1 cellular context compared by ENCODE assay signal in genomic region chr6:43509984-43510826, GRCh38.
TF ChIP-seq lines count a peak whose summit lies in the region.

LRRC73 (minus strand) TSS chr6:43510346; CDS start chr6:43509785, 561 bp downstream.

TF ChIP-seq in HEK293, 187 proteins besides CTCF, POLR2A, EP300 and RAD21 (continued from another document and continues in another):
- TF ChIP-seq ZNF544 (tag by site-specific recombination; IDR thresholded peaks at IDR 0.05) (no peak), ZNF37A (tag by site-specific recombination; IDR thresholded peaks at IDR 0.05) (no peak), ZNF660 (tag by site-specific recombination; IDR thresholded peaks at IDR 0.05) (peak; percentile 65; the same call in 1 of the 2 replicates), ZNF658 (tag by site-specific recombination; IDR thresholded peaks at IDR 0.05) (no peak), ZNF596 (tag by site-specific recombination; IDR thresholded peaks at IDR 0.05) (peak; percentile 69), ZNF837 (tag by site-specific recombination; IDR thresholded peaks at IDR 0.05) (no peak), ZNF561 (tag by site-specific recombination; IDR thresholded peaks at IDR 0.05; ENCODE audit: borderline replicate concordance) (peak; percentile 47; the same call in 1 of the 2 replicates), REST (tag by site-specific recombination; IDR thresholded peaks at IDR 0.05) (no peak), REPIN1 (tag by site-specific recombination; IDR thresholded peaks at IDR 0.05; ENCODE audit: low read depth) (no peak), ZNF335 (tag by site-specific recombination; conservative IDR thresholded peaks at IDR 0.05) (0 out of 2 replicates have a peak, but pooled peaks have one; percentile 8), SP2 (tag by site-specific recombination; IDR thresholded peaks at IDR 0.05) (peak; percentile 78), ZBTB1 (tag by site-specific recombination; IDR thresholded peaks at IDR 0.05) (no peak), KLF8 (tag by site-specific recombination; IDR thresholded peaks at IDR 0.05) (peak; percentile 47; the same call in 1 of the 2 replicates), YY1 (tag by site-specific recombination; IDR thresholded peaks at IDR 0.05) (no peak), GLIS1 (tag by site-specific recombination; IDR thresholded peaks at IDR 0.05) (no peak), ZNF16 (tag by site-specific recombination; IDR thresholded peaks at IDR 0.05; ENCODE audit: low read depth) (no peak), BCL6B (tag by site-specific recombination; IDR thresholded peaks at IDR 0.05) (no peak), ZNF311 (tag by site-specific recombination; IDR thresholded peaks at IDR 0.05; ENCODE audit: borderline replicate concordance) (no peak), ZNF266 (tag by site-specific recombination; IDR thresholded peaks at IDR 0.05; ENCODE audit: low read depth) (no peak), SCRT2 (tag by site-specific recombination; IDR thresholded peaks at IDR 0.05) (no peak), ZSCAN30 (tag by site-specific recombination; IDR thresholded peaks at IDR 0.05) (0 out of 2 replicates have a peak, but pooled peaks have one; percentile 53), ZNF626 (tag by site-specific recombination; IDR thresholded peaks at IDR 0.05) (no peak), FEZF1 (tag by site-specific recombination; IDR thresholded peaks at IDR 0.05) (no peak), ZNF350 (tag by site-specific recombination; IDR thresholded peaks at IDR 0.05) (no peak), ZNF664 (tag by site-specific recombination; IDR thresholded peaks at IDR 0.05) (no peak), ZNF785 (tag by site-specific recombination; IDR thresholded peaks at IDR 0.05) (no peak), ZNF239 (tag by site-specific recombination; IDR thresholded peaks at IDR 0.05) (no peak), HOXD13 (CRISPR knock-in tag; IDR thresholded peaks at IDR 0.05; ENCODE audit: borderline replicate concordance) (no peak), ZNF521 (tag by site-specific recombination; IDR thresholded peaks at IDR 0.05) (no peak), ZNF169 (tag by site-specific recombination; IDR thresholded peaks at IDR 0.05) (no peak), ZNF175 (tag by site-specific recombination; IDR thresholded peaks at IDR 0.05) (no peak), ZNF138 (tag by site-specific recombination; IDR thresholded peaks at IDR 0.05; ENCODE audit: borderline replicate concordance) (no peak), GLI4 (tag by site-specific recombination; IDR thresholded peaks at IDR 0.05) (no peak), ZBTB8A (tag by site-specific recombination; IDR thresholded peaks at IDR 0.05) (peak; percentile 71), IKZF3 (tag by site-specific recombination; IDR thresholded peaks at IDR 0.05) (no peak), KLF16 (tag by site-specific recombination; IDR thresholded peaks at IDR 0.05) (no peak; the same call in 1 of the 2 replicates), ZEB2 (tag by site-specific recombination; IDR thresholded peaks at IDR 0.05) (no peak), SCRT1 (tag by site-specific recombination; IDR thresholded peaks at IDR 0.05; ENCODE audit: borderline replicate concordance) (no peak), WT1 (tag by site-specific recombination; IDR thresholded peaks at IDR 0.05) (no peak), ZNF701 (tag by site-specific recombination; IDR thresholded peaks at IDR 0.05) (no peak), ZNF585B (tag by site-specific recombination; IDR thresholded peaks at IDR 0.05) (no peak), ZNF433 (tag by site-specific recombination; IDR thresholded peaks at IDR 0.05; ENCODE audit: low read depth) (no peak), ZBTB48 (tag by site-specific recombination; IDR thresholded peaks at IDR 0.05) (no peak; the same call in 1 of the 2 replicates), ZNF416 (tag by site-specific recombination; IDR thresholded peaks at IDR 0.05) (no peak), ZNF558 (tag by site-specific recombination; IDR thresholded peaks at IDR 0.05) (no peak), ZNF292 (tag by site-specific recombination; IDR thresholded peaks at IDR 0.05; ENCODE audit: borderline replicate concordance, low read depth) (no peak), EGR2 (tag by site-specific recombination; IDR thresholded peaks at IDR 0.05; ENCODE audit: low read depth) (no peak), ZFP69B (tag by site-specific recombination; IDR thresholded peaks at IDR 0.05) (no peak), PRDM10 (tag by site-specific recombination; IDR thresholded peaks at IDR 0.05) (no peak), ZNF629 (tag by site-specific recombination; IDR thresholded peaks at IDR 0.05) (no peak), ZNF248 (tag by site-specific recombination; IDR thresholded peaks at IDR 0.05) (no peak), ZXDB (tag by site-specific recombination; IDR thresholded peaks at IDR 0.05) (no peak)
- TF ChIP-seq, protein P1, sequence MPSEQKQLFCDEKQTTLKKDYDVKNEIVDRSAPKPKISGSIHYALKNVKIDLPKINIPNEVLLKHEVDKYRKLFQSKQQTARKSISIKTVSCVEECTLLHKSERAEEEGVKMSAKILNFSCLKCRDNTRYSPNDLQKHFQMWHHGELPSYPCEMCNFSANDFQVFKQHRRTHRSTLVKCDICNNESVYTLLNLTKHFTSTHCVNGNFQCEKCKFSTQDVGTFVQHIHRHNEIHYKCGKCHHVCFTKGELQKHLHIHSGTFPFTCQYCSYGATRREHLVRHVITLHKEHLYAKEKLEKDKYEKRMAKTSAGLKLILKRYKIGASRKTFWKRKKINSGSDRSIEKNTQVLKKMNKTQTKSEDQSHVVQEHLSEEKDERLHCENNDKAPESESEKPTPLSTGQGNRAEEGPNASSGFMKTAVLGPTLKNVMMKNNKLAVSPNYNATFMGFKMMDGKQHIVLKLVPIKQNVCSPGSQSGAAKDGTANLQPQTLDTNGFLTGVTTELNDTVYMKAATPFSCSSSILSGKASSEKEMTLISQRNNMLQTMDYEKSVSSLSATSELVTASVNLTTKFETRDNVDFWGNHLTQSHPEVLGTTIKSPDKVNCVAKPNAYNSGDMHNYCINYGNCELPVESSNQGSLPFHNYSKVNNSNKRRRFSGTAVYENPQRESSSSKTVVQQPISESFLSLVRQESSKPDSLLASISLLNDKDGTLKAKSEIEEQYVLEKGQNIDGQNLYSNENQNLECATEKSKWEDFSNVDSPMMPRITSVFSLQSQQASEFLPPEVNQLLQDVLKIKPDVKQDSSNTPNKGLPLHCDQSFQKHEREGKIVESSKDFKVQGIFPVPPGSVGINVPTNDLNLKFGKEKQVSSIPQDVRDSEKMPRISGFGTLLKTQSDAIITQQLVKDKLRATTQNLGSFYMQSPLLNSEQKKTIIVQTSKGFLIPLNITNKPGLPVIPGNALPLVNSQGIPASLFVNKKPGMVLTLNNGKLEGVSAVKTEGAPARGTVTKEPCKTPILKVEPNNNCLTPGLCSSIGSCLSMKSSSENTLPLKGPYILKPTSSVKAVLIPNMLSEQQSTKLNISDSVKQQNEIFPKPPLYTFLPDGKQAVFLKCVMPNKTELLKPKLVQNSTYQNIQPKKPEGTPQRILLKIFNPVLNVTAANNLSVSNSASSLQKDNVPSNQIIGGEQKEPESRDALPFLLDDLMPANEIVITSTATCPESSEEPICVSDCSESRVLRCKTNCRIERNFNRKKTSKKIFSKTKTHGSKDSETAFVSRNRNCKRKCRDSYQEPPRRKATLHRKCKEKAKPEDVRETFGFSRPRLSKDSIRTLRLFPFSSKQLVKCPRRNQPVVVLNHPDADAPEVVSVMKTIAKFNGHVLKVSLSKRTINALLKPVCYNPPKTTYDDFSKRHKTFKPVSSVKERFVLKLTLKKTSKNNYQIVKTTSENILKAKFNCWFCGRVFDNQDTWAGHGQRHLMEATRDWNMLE (tag by site-specific recombination; conservative IDR thresholded peaks at IDR 0.05; ENCODE audit: low read depth) = no peak
- TF ChIP-seq, protein P2, sequence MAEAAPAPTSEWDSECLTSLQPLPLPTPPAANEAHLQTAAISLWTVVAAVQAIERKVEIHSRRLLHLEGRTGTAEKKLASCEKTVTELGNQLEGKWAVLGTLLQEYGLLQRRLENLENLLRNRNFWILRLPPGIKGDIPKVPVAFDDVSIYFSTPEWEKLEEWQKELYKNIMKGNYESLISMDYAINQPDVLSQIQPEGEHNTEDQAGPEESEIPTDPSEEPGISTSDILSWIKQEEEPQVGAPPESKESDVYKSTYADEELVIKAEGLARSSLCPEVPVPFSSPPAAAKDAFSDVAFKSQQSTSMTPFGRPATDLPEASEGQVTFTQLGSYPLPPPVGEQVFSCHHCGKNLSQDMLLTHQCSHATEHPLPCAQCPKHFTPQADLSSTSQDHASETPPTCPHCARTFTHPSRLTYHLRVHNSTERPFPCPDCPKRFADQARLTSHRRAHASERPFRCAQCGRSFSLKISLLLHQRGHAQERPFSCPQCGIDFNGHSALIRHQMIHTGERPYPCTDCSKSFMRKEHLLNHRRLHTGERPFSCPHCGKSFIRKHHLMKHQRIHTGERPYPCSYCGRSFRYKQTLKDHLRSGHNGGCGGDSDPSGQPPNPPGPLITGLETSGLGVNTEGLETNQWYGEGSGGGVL (tag by site-specific recombination; IDR thresholded peaks at IDR 0.05) = peak; percentile 37; the same call in 1 of the 2 replicates
- TF ChIP-seq, protein P3, sequence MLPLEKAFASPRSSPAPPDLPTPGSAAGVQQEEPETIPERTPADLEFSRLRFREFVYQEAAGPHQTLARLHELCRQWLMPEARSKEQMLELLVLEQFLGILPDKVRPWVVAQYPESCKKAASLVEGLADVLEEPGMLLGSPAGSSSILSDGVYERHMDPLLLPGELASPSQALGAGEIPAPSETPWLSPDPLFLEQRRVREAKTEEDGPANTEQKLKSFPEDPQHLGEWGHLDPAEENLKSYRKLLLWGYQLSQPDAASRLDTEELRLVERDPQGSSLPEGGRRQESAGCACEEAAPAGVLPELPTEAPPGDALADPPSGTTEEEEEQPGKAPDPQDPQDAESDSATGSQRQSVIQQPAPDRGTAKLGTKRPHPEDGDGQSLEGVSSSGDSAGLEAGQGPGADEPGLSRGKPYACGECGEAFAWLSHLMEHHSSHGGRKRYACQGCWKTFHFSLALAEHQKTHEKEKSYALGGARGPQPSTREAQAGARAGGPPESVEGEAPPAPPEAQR (tag by site-specific recombination; IDR thresholded peaks at IDR 0.05) = no peak
